6 cellular contexts compared by ENCODE assay signal in the genomic region with DNA sequence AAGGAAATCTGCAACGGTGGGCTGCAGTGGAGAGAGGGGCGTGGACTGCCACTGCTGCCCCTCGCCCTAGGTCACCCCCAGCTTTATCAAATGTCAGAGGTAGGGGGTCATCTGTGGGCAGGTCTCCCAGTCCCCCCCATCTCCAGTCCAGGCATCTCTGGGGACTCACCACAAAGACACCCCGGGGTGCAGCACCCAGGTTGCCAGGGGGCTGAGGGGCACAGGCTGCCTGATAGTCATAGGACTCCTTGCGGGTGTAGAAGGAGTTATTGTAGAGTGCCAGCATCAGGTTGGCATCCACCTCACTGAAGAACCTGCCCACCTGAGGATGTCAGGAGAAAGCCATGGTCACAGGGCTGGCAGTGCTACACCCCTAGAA. TPM values are rescaled to one million over a fixed set of nuclear protein-coding genes. Genes with fewer than 3 reads are reported as not detected.
DNase-seq lines count a peak whose midpoint lies in the region; TF ChIP-seq lines count a peak whose summit lies in the region.

No MANE protein-coding gene starts in this region.

- peak overlapping the region; percentile 41; the same call in 1 of the 2 replicates for H3K9ac ChIP-seq in HUES48 (ENCODE audit: low read depth, low read length)

- no peaks in the 10 kb centered on the region for H3K9me3 Mint-ChIP-seq in nephron

- no peak for DNase-seq in dermis blood vessel endothelial cell
- no peak for DNase-seq in SJCRH30
- no peak for DNase-seq in NCI-H1417 (lab: John Stamatoyannopoulos, UW)

- H3K27me3 Mint-ChIP-seq in nephron (ENCODE audit: low read depth): no peaks in the 10 kb centered on the region

- peaks cover 8% of the 10 kb centered on the region for H3K4me1 Mint-ChIP-seq in nephron

- H3K27ac Mint-ChIP-seq in nephron: peak overlapping the region in 1 of 3 experiments; percentile 69

- H3K4me3 ChIP-seq in HUES48 (ENCODE audit: low read depth, low read length) (peak overlapping the region; percentile 59), SJCRH30 (no peak overlapping the region)

- no peak overlapping the region for H3K27ac ChIP-seq in HUES48 (ENCODE audit: low read depth, low read length)
- peak overlapping the region; percentile 70 for H3K27ac ChIP-seq in angular gyrus (ENCODE audit: low read depth, low read length)
- no peak overlapping the region for H3K27ac ChIP-seq in SJCRH30

- H3K9me3 ChIP-seq in HUES48 (ENCODE audit: control insufficient read depth, insufficient read depth, low read length): no peaks in the 10 kb centered on the region
- no peaks in the 10 kb centered on the region for H3K9me3 ChIP-seq in SJCRH30 (replicated peaks)

- H3K4me1 ChIP-seq in HUES48 (ENCODE audit: control insufficient read depth, insufficient read depth, low read length): peaks cover 8% of the 10 kb centered on the region; the same call in 1 of the 2 replicates
- no peaks in the 10 kb centered on the region for H3K4me1 ChIP-seq in SJCRH30

- no peaks in the 10 kb centered on the region for H3K36me3 Mint-ChIP-seq in nephron (ENCODE audit: low read depth)

- no peak for TF ChIP-seq CTCF in nephron (IDR thresholded peaks at IDR 0.05; ENCODE audit: unreplicated experiment in 3 of 3)

- H3K36me3 ChIP-seq in HUES48 (ENCODE audit: control insufficient read depth, insufficient read depth, low read length) (no peaks in the 10 kb centered on the region), SJCRH30 (no peaks in the 10 kb centered on the region)

- H3K4me3 Mint-ChIP-seq in nephron: peak overlapping the region; percentile 81 to 88 (median 85)

- peaks cover 16% of the 10 kb centered on the region for H3K27me3 ChIP-seq in HUES48 (ENCODE audit: control insufficient read depth, insufficient read depth, low read length)
- H3K27me3 ChIP-seq in SJCRH30: peaks cover 11% of the 10 kb centered on the region

RNA-seq across cellular contexts. Expression of gene TMEM115, which starts 6.5 kb away (rescaled TPM):
- total RNA-seq in dermis blood vessel endothelial cell: 60.3 and 61.6 TPM in 2 replicates
- 27.2 and 28.2 TPM in 2 replicates for total RNA-seq in SJCRH30 (2014; rRNA removed; shearing (Covaris generic))

RNA-seq across cellular contexts. Expression of gene CYB561D2, which starts 15.2 kb away (rescaled TPM):
- 26.2 and 30.0 TPM in 2 replicates for total RNA-seq in dermis blood vessel endothelial cell
- total RNA-seq in SJCRH30 (2014; rRNA removed; shearing (Covaris generic)): 6.5 and 8.9 TPM in 2 replicates

RNA-seq across cellular contexts. Expression of gene NPRL2, which starts 15.3 kb away (rescaled TPM):
- 14.0 and 16.8 TPM in 2 replicates for total RNA-seq in dermis blood vessel endothelial cell
- total RNA-seq in SJCRH30 (2014; rRNA removed; shearing (Covaris generic)): 14.0 and 14.4 TPM in 2 replicates

RNA-seq across cellular contexts. Expression of gene ZMYND10, which starts 20.3 kb away (rescaled TPM):
- total RNA-seq in dermis blood vessel endothelial cell: 0.05 TPM in 1 of 2 replicates, not detected in the other
- 0.73 and 0.99 TPM in 2 replicates for total RNA-seq in SJCRH30 (2014; rRNA removed; shearing (Covaris generic))

RNA-seq across cellular contexts. Expression of gene RASSF1, which starts 25.2 kb away (rescaled TPM):
- total RNA-seq in dermis blood vessel endothelial cell: 21.7 and 28.8 TPM in 2 replicates
- total RNA-seq in SJCRH30 (2014; rRNA removed; shearing (Covaris generic)): 11.7 and 12.7 TPM in 2 replicates
